Comparison of ENCODE assay signal across 21 cellular contexts in genomic region chr2:19569300-19569791, GRCh38.
DNase-seq lines count a peak whose midpoint lies in the region; ATAC-seq, FAIRE-seq and TF ChIP-seq lines count a peak whose summit lies in the region.
"Had no signal": no experiment of that assay in that cellular context is flagged by ENCODE, and none has a peak within 500 bp of the region (broad histone marks: within the 10 kb centered on the region; RNA-seq: fewer than 3 reads in every experiment).

No MANE protein-coding gene starts in this region.

- no peaks in the 10 kb centered on the region for H4K20me1 ChIP-seq in endothelial cell of umbilical vein (replicated peaks; ENCODE audit: control insufficient read depth, extremely low read depth, insufficient read depth, low read length)

- H3K79me2 ChIP-seq in endothelial cell of umbilical vein (ENCODE audit: control insufficient read depth, insufficient read depth, low read length) (no peaks in the 10 kb centered on the region), mesendoderm (ENCODE audit: control insufficient read depth, insufficient read depth, low read length) (no peaks in the 10 kb centered on the region)

- H3K9ac ChIP-seq in endothelial cell of umbilical vein (replicated peaks; ENCODE audit: extremely low read depth, insufficient read depth, low read length) (no peak overlapping the region), mesendoderm (ENCODE audit: low read length) (no peak overlapping the region)

- no peak overlapping the region for H4K8ac ChIP-seq in mesendoderm (ENCODE audit: low read depth, low read length)

- H2BK15ac ChIP-seq in mesendoderm (replicated peaks; ENCODE audit: low read depth), result no peak overlapping the region

- ATAC-seq in T-helper 17 cell, result no peak
- ATAC-seq: activated CD8-positive, alpha-beta memory T cell treated with anti-CD3 and anti-CD28 coated beads, Interleukin-2, amount 10 ng/mL, durations not matched to agents 7 days and 5 days; gastrocnemius medialis had no signal

- in situ Hi-C loops in Caki2 (cut with HindIII; ENCODE audit: low pct_unique_long_range_greater_than_20kb, low sequenced_read_pairs) (no loop called here), GM13976 (cut with MboI; ENCODE audit: low sequenced_read_pairs, unreplicated experiment) (no loop called here)

- no peak overlapping the region for H3K23ac ChIP-seq in mesendoderm (ENCODE audit: low read length)

- no TSS peak for BruUV-seq in endothelial cell of umbilical vein (replicated peaks; lab: Mats Ljungman, UMichigan)

- no peak for FAIRE-seq in endothelial cell of umbilical vein (lab: Jason Lieb, UNC)
- FAIRE-seq: GM19239, H54 had no signal

- POLR2A ChIA-PET in endothelial cell of umbilical vein (lab: Charles Lee), result no interaction called here

- H3K9me3 ChIP-seq in endothelial cell of umbilical vein (replicated peaks; ENCODE audit: control insufficient read depth, insufficient read depth, low read length), result no peaks in the 10 kb centered on the region
- H3K9me3 ChIP-seq in T-helper 17 cell (ENCODE audit: control insufficient read depth, low read length, poor library complexity, severe bottlenecking), result no peaks in the 10 kb centered on the region
- H3K9me3 ChIP-seq: gastrocnemius medialis had no signal

- no peak overlapping the region for H2BK120ac ChIP-seq in mesendoderm (ENCODE audit: low read depth, low read length)

- H3K4me2 ChIP-seq in endothelial cell of umbilical vein (ENCODE audit: insufficient read depth, low read length) (no peak overlapping the region), mesendoderm (ENCODE audit: low read length) (no peak overlapping the region)

- no peaks in the 10 kb centered on the region for H3K27me3 ChIP-seq in endothelial cell of umbilical vein (ENCODE audit: control insufficient read depth in 2 of 2, insufficient read depth in 2 of 2, low read length in 2 of 2)
- no peaks in the 10 kb centered on the region for H3K27me3 ChIP-seq in mesendoderm (ENCODE audit: insufficient read depth, low read length, poor library complexity)
- H3K27me3 ChIP-seq: gastrocnemius medialis had no signal

- H2AK5ac ChIP-seq in mesendoderm (ENCODE audit: low read length), result no peak overlapping the region

- H3K9me1 ChIP-seq in endothelial cell of umbilical vein (replicated peaks; ENCODE audit: control insufficient read depth, extremely low read depth, insufficient read depth, low read length), result no peaks in the 10 kb centered on the region

- H3K27me3 Mint-ChIP-seq in HFFc6 (ENCODE audit: insufficient read depth) (peaks cover 29% of the 10 kb centered on the region), T-helper 17 cell (peaks cover 34% of the 10 kb centered on the region)

- H3K4me3 Mint-ChIP-seq in HFFc6 (no peak overlapping the region), T-helper 17 cell (no peak overlapping the region)
- H3K4me3 Mint-ChIP-seq: activated CD8-positive, alpha-beta memory T cell treated with anti-CD3 and anti-CD28 coated beads, Interleukin-2, amount 10 ng/mL, durations not matched to agents 7 days and 5 days had no signal

- H3K27ac Mint-ChIP-seq in HFFc6 (no peak overlapping the region), T-helper 17 cell (no peak overlapping the region)
- H3K27ac Mint-ChIP-seq: activated CD8-positive, alpha-beta memory T cell treated with anti-CD3 and anti-CD28 coated beads, Interleukin-2, amount 10 ng/mL, durations not matched to agents 7 days and 5 days; activated T-helper 2 cell treated with anti-CD3 and anti-CD28 coated beads, Interferon-gamma antibody, Interleukin-2, Interleukin-4, amounts not matched to agents 10 μg/mL and 5 μg/mL and 100 μg/mL, durations not matched to agents 14 hours and 24 hours and 36 hours had no signal

- DNase-seq in Caki2 (ENCODE audit: low read depth), result peak; percentile 12
- peak; percentile 51 for DNase-seq in M059J (ENCODE audit: low read depth)
- DNase-seq in endothelial cell of umbilical vein (ENCODE audit: low read depth, low spot score), result no peak
- DNase-seq in mesendoderm, result peak; percentile 81
- DNase-seq in GM13976 (ENCODE audit: low spot score), result no peak
- no peak for DNase-seq in HFFc6
- no peak for DNase-seq in activated CD4-positive, alpha-beta T cell treated with anti-CD3 and anti-CD28 coated beads, Interleukin-2, amount 50 U/mL, for 4 hours
- DNase-seq in T-helper 17 cell, result no peak
- DNase-seq: activated CD4-positive, alpha-beta T cell treated with anti-CD3 and anti-CD28 coated beads for 1 hour; activated CD8-positive, alpha-beta memory T cell treated with anti-CD3 and anti-CD28 coated beads, Interleukin-2, amount 10 ng/mL, durations not matched to agents 7 days and 5 days; amygdala; DND-41; gastrocnemius medialis; NCI-H2171; NCI-H748 treated with DMSO at 0.1 percent for 48 hours; stimulated activated CD4-positive, alpha-beta T cell treated with anti-CD3 and anti-CD28 coated beads, Interleukin-4, amount 100 ng/mL, for 24 hours; T1000 had no signal

- dilution Hi-C loops in endothelial cell of umbilical vein (cut with MboI; ENCODE audit: extremely low pct_ligation_motif_present, low sequenced_read_pairs), result no loop called here

- H3K4me1 Mint-ChIP-seq in HFFc6 (ENCODE audit: low read depth) (peaks cover 12% of the 10 kb centered on the region), T-helper 17 cell (no peaks in the 10 kb centered on the region)
- H3K4me1 Mint-ChIP-seq: activated CD8-positive, alpha-beta memory T cell treated with anti-CD3 and anti-CD28 coated beads, Interleukin-2, amount 10 ng/mL, durations not matched to agents 7 days and 5 days had no signal

- no peak overlapping the region for H3K56ac ChIP-seq in mesendoderm (ENCODE audit: low read length)

- H3K4ac ChIP-seq in mesendoderm (ENCODE audit: low read depth, low read length), result no peak overlapping the region

- H2BK5ac ChIP-seq in mesendoderm (ENCODE audit: low read length), result no peak overlapping the region

- H3K18ac ChIP-seq in mesendoderm (ENCODE audit: low read length), result no peak overlapping the region

- CTCF ChIA-PET in endothelial cell of umbilical vein (lab: Charles Lee), result no interaction called here

- no peak overlapping the region for H4K5ac ChIP-seq in mesendoderm (ENCODE audit: low read length)

- no peak overlapping the region for H3K4me3 ChIP-seq in endothelial cell of umbilical vein (replicated peaks in 1 of 3; ENCODE audit: insufficient read depth in 1 of 3, low read depth in 1 of 3, low read length in 3 of 3)
- H3K4me3 ChIP-seq in mesendoderm (ENCODE audit: low read length), result no peak overlapping the region
- H3K4me3 ChIP-seq: gastrocnemius medialis, skin epidermis had no signal

- no peaks in the 10 kb centered on the region for H3K36me3 ChIP-seq in endothelial cell of umbilical vein (ENCODE audit: control insufficient read depth in 2 of 2, extremely low read depth in 1 of 2, insufficient read depth in 2 of 2, low read length in 2 of 2)
- no peaks in the 10 kb centered on the region for H3K36me3 ChIP-seq in mesendoderm (ENCODE audit: control insufficient read depth, insufficient read depth, low read length)
- H3K36me3 ChIP-seq: gastrocnemius medialis had no signal

- H3K27ac ChIP-seq in endothelial cell of umbilical vein (ENCODE audit: insufficient read depth, low read depth, low read length), result no peak overlapping the region
- no peak overlapping the region for H3K27ac ChIP-seq in mesendoderm (ENCODE audit: low read depth, low read length)
- H3K27ac ChIP-seq: gastrocnemius medialis, skin epidermis had no signal

- TF ChIP-seq CTCF in endothelial cell of umbilical vein (IDR thresholded peaks at IDR 0.05; ENCODE audit: extremely low read depth in 1 of 2, insufficient read depth in 1 of 2, low read depth in 1 of 2, low read length in 2 of 2) (no peak), GM13976 (IDR thresholded peaks at IDR 0.05; ENCODE audit: borderline replicate concordance, control extremely low read depth, extremely low read depth, insufficient read depth, missing control alignments) (no peak), HFFc6 (IDR thresholded peaks at IDR 0.05) (no peak)

- H3K9me3 Mint-ChIP-seq in HFFc6, result no peaks in the 10 kb centered on the region
- H3K9me3 Mint-ChIP-seq: activated T-helper 2 cell treated with anti-CD3 and anti-CD28 coated beads, Interferon-gamma antibody, Interleukin-2, Interleukin-4, amounts not matched to agents 10 μg/mL and 5 μg/mL and 100 μg/mL, durations not matched to agents 14 hours and 24 hours and 36 hours had no signal

- no peaks in the 10 kb centered on the region for H3K79me1 ChIP-seq in mesendoderm (ENCODE audit: low read length)

- H2AFZ ChIP-seq in endothelial cell of umbilical vein (ENCODE audit: low read depth, low read length), result no peak overlapping the region

- intact Hi-C loops in endothelial cell of umbilical vein (cut with micrococcal nuclease), result no loop called here

- H3K4me1 ChIP-seq in endothelial cell of umbilical vein (ENCODE audit: control insufficient read depth, extremely low read depth, insufficient read depth, low read length) (peaks cover 3% of the 10 kb centered on the region), mesendoderm (ENCODE audit: control insufficient read depth, low read depth, low read length) (no peaks in the 10 kb centered on the region)

- TF ChIP-seq POLR2A in endothelial cell of umbilical vein (IDR thresholded peaks at IDR 0.05; ENCODE audit: low read depth, low read length), result no peak

- H3K36me3 Mint-ChIP-seq in HFFc6 (ENCODE audit: low read depth) (no peaks in the 10 kb centered on the region), T-helper 17 cell (ENCODE audit: low read depth) (no peaks in the 10 kb centered on the region)
- H3K36me3 Mint-ChIP-seq: activated CD8-positive, alpha-beta memory T cell treated with anti-CD3 and anti-CD28 coated beads, Interleukin-2, amount 10 ng/mL, durations not matched to agents 7 days and 5 days had no signal

- 100% methylated on average over 1 of the region's 3 CpGs for WGBS in mesendoderm (ENCODE audit: extremely low coverage, insufficient coverage, low lambda C conversion rate)

TF ChIP-seq in endothelial cell of umbilical vein, 7 proteins besides CTCF, POLR2A, EP300 and RAD21:
- TF ChIP-seq, protein P1, sequence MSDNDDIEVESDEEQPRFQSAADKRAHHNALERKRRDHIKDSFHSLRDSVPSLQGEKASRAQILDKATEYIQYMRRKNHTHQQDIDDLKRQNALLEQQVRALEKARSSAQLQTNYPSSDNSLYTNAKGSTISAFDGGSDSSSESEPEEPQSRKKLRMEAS (IDR thresholded peaks at IDR 0.05; ENCODE audit: insufficient read depth, insufficient read length), result no peak
- TF ChIP-seq JUN (IDR thresholded peaks at IDR 0.05; ENCODE audit: borderline replicate concordance, insufficient read depth, insufficient read length, low read depth) (no peak), MYC (IDR thresholded peaks at IDR 0.05; ENCODE audit: low read depth, low read length) (no peak), POLR2AphosphoS5 (IDR thresholded peaks at IDR 0.05; ENCODE audit: insufficient read depth, low read depth, low read length) (no peak), GATA2 (IDR thresholded peaks at IDR 0.05; ENCODE audit: insufficient read depth, insufficient read length, low read depth, low read length) (no peak), EZH2 (IDR thresholded peaks at IDR 0.05; ENCODE audit: borderline replicate concordance, low read depth, low read length, severe bottlenecking) (no peak), FOS (IDR thresholded peaks at IDR 0.05; ENCODE audit: borderline replicate concordance, insufficient read depth, low read length) (peak; percentile 11)

Comparison
In these comparisons a context has a peak if more than half of its experiments do, and no peak if none do; other contexts are left out.
1. DNase-seq: peak in Caki2 (single experiment), M059J (single experiment) and mesendoderm (single experiment); none in endothelial cell of umbilical vein (single experiment), GM13976 (single experiment), HFFc6 (single experiment), activated CD4-positive, alpha-beta T cell treated with anti-CD3 and anti-CD28 coated beads, Interleukin-2, amount 50 U/mL, for 4 hours (0 of 2) and T-helper 17 cell (0 of 3).